Comparison of ENCODE assay signal across 8 cellular contexts in the genomic region with DNA sequence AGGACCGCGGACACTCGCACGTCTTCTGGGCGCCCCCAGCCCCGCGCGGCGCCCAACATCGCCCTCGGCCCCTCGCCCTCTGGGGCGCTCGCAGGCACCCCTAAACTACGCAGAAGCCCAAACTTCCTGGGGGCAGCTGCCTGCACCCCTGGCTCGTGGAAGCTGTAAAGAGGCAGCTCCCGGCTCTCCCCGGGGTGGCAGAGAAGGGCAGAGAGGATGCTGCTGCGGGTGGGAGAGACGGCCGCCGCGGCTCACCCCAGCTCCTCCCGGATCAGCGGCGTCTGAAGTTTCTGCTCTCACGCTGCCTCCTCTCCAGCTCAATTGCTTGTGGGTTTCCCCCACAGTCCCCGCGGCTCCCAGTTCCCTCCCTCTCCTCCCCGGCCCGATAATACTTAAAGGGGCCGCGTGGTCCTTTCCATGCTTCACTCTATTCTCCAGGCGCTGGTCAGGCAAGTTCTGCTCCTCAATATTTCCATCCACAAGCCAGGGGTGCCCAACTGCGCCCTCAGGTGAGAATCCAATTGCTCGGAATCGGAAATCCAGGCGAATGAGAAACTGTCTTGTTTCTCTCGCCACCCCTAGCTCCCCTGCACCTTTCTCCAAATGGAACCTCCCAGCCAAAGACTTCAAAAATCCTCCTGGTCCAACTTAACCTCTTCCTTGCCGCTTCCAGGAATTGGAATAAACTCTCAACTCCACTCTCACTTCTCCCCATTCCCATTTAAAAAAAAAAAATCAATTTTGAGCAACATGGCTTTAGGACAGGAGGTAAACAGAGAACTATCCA.
DNase-seq lines count a peak whose midpoint lies in the region; ATAC-seq, FAIRE-seq and TF ChIP-seq lines count a peak whose summit lies in the region.

No MANE protein-coding gene starts in this region.

- intact Hi-C loops in IMR-90 (cut with micrococcal nuclease), result loop anchor here (1.0 to 5.0 kb wide), 3 partner anchors 67 to 360 kb away; no protein-coding TSS in a partner anchor
- intact Hi-C loops in colonic mucosa (cut with DNase I), result no loop called here

- peak overlapping the region; percentile 98; the same call in 2 of the 3 replicates for H2BK15ac ChIP-seq in IMR-90 (ENCODE audit: low read depth, low read length)

- H2BK5ac ChIP-seq in IMR-90 (ENCODE audit: low read depth, low read length, poor library complexity, severe bottlenecking), result peak overlapping the region; percentile 99

- TF ChIP-seq RAD21 in IMR-90 (IDR thresholded peaks at IDR 0.05; ENCODE audit: low read length), result 0 out of 2 replicates have a peak, but pooled peaks have one; percentile 10

- POLR2A ChIA-PET in IMR-90 (lab: Charles Lee; ENCODE audit: unreplicated experiment), result no interaction called here

- H4K20me1 ChIP-seq in IMR-90 (ENCODE audit: insufficient read depth, low read length) (0 out of 2 replicates have a peak, but pooled peaks cover under 1% of the 10 kb centered on the region), keratinocyte (ENCODE audit: control insufficient read depth, extremely low read depth, insufficient read depth, low read length) (no peaks in the 10 kb centered on the region), smooth muscle cell (ENCODE audit: low read depth) (peaks cover 29% of the 10 kb centered on the region)

- H3K18ac ChIP-seq in IMR-90 (ENCODE audit: low read depth, low read length), result peak overlapping the region; percentile 99

- peak overlapping the region; percentile 75 for H3K4me2 ChIP-seq in IMR-90 (ENCODE audit: low read depth, low read length)
- peak overlapping the region; percentile 90 for H3K4me2 ChIP-seq in keratinocyte (ENCODE audit: control insufficient read depth, extremely low read depth, insufficient read depth, low read depth, low read length)
- peak overlapping the region; percentile 94 for H3K4me2 ChIP-seq in smooth muscle cell

- H3K4me3 ChIP-seq in IMR-90 (ENCODE audit: insufficient read depth, low read depth, low read length), result peak overlapping the region; percentile 65
- peak overlapping the region; percentile 72 for H3K4me3 ChIP-seq in colonic mucosa
- peak overlapping the region; percentile 62 to 95 (median 92) for H3K4me3 ChIP-seq in keratinocyte (ENCODE audit: control insufficient read depth in 2 of 3, extremely low read depth in 1 of 3, insufficient read depth in 2 of 3, low read depth in 1 of 3, low read length in 3 of 3)
- H3K4me3 ChIP-seq in smooth muscle cell, result peak overlapping the region; percentile 80

- H3K79me1 ChIP-seq in IMR-90 (ENCODE audit: low read depth in 1 of 2, low read length in 2 of 2), result peaks cover 4 to 28% of the 10 kb centered on the region in 2 experiments; a peak in 3 of 4 replicates

- H4K8ac ChIP-seq in IMR-90 (ENCODE audit: low read depth in 2 of 2, low read length in 2 of 2), result peak overlapping the region; percentile 27 to 98

- H3K27ac ChIP-seq in IMR-90 (ENCODE audit: insufficient read depth, low read length), result peak overlapping the region; percentile 97
- H3K27ac ChIP-seq in colonic mucosa, result peak overlapping the region; percentile 82
- peak overlapping the region; percentile 80 for H3K27ac ChIP-seq in keratinocyte (ENCODE audit: control insufficient read depth, insufficient read depth, low read length)
- peak overlapping the region; percentile 94 for H3K27ac ChIP-seq in smooth muscle cell (ENCODE audit: low read depth)

- H3K14ac ChIP-seq in IMR-90 (replicated peaks; ENCODE audit: low read depth, low read length), result peak overlapping the region; percentile 100

- dilution Hi-C loops in IMR-90 (cut with HindIII; ENCODE audit: low sequenced_read_pairs, unreplicated experiment), result no loop called here
- dilution Hi-C loops in keratinocyte (cut with MboI; ENCODE audit: extremely low pct_ligation_motif_present, low sequenced_read_pairs), result no loop called here

- H3K9ac ChIP-seq in IMR-90 (ENCODE audit: low read depth, low read length) (peak overlapping the region; percentile 99), colonic mucosa (ENCODE audit: low read depth in 2 of 2, low read length in 2 of 2) (peak overlapping the region; percentile 14 to 66), keratinocyte (ENCODE audit: control insufficient read depth, extremely low read depth, insufficient read depth, low read length) (peak overlapping the region; percentile 79), smooth muscle cell (ENCODE audit: low read depth) (peak overlapping the region; percentile 95)

- H3K9me3 ChIP-seq in IMR-90 (ENCODE audit: control insufficient read depth, insufficient read depth, low read length) (no peaks in the 10 kb centered on the region), colonic mucosa (no peaks in the 10 kb centered on the region), keratinocyte (ENCODE audit: control insufficient read depth, low read depth, low read length) (no peaks in the 10 kb centered on the region), smooth muscle cell (replicated peaks; ENCODE audit: low read depth) (no peaks in the 10 kb centered on the region)

- H2AFZ ChIP-seq in IMR-90 (replicated peaks; ENCODE audit: low read length, poor library complexity) (peak overlapping the region; percentile 99), keratinocyte (ENCODE audit: control insufficient read depth, low read length) (peak overlapping the region; percentile 90), smooth muscle cell (ENCODE audit: low read depth) (peak overlapping the region; percentile 87)

- no peak overlapping the region for H2AK5ac ChIP-seq in IMR-90 (ENCODE audit: low read depth, low read length)

- H3K36me3 ChIP-seq in IMR-90 (ENCODE audit: control insufficient read depth, insufficient read depth, low read length) (no peaks in the 10 kb centered on the region), colonic mucosa (no peaks in the 10 kb centered on the region), keratinocyte (ENCODE audit: control insufficient read depth in 2 of 2, extremely low read depth in 1 of 2, insufficient read depth in 2 of 2, low read length in 2 of 2) (no peaks in the 10 kb centered on the region), smooth muscle cell (ENCODE audit: low read depth) (no peaks in the 10 kb centered on the region)

- H3K4me1 ChIP-seq in IMR-90 (ENCODE audit: control insufficient read depth, insufficient read depth, low read length) (peaks cover 1% of the 10 kb centered on the region; the same call in 1 of the 2 replicates), colonic mucosa (no peaks in the 10 kb centered on the region), keratinocyte (ENCODE audit: control insufficient read depth, extremely low read depth, insufficient read depth, low read length) (peaks cover 15% of the 10 kb centered on the region), smooth muscle cell (ENCODE audit: low read depth) (peaks cover 27% of the 10 kb centered on the region)

- H2BK20ac ChIP-seq in IMR-90 (ENCODE audit: low read depth, low read length), result peak overlapping the region; percentile 100

- peak overlapping the region; percentile 100 for H3K4ac ChIP-seq in IMR-90 (ENCODE audit: low read depth, low read length)

- H2BK120ac ChIP-seq in IMR-90 (ENCODE audit: low read depth, low read length), result peak overlapping the region; percentile 100

- peak overlapping the region; percentile 99 for H3K56ac ChIP-seq in IMR-90 (ENCODE audit: extremely low read depth, insufficient read depth, low read length)

- peak overlapping the region; percentile 100 for H3K23ac ChIP-seq in IMR-90 (ENCODE audit: low read depth, low read length)

- FAIRE-seq in keratinocyte (lab: Jason Lieb, UNC), result peak; percentile 93

- H2AK9ac ChIP-seq in IMR-90 (replicated peaks; ENCODE audit: low read depth, low read length, poor library complexity), result peak overlapping the region; percentile 96

- BruUV-seq in IMR-90 (replicated peaks; lab: Mats Ljungman, UMichigan), result no TSS peak

- H4K91ac ChIP-seq in IMR-90 (ENCODE audit: insufficient read depth, low read depth, low read length), result peak overlapping the region; percentile 99

- H3K9me1 ChIP-seq in IMR-90 (ENCODE audit: insufficient read depth, low read length), result no peaks in the 10 kb centered on the region
- no peaks in the 10 kb centered on the region for H3K9me1 ChIP-seq in keratinocyte (ENCODE audit: control insufficient read depth, extremely low read depth, insufficient read depth, low read length)

- CTCF ChIA-PET in IMR-90 (lab: Yijun Ruan, JAX), result interaction anchor here (0.6 to 2.1 kb wide), 4 partner anchors 13 to 680 kb away, joined by 3 to 6 read pairs (median 3); no protein-coding TSS in a partner anchor

- H4K5ac ChIP-seq in IMR-90 (ENCODE audit: low read depth, low read length), result peak overlapping the region; percentile 83

- no peaks in the 10 kb centered on the region for H3F3A ChIP-seq in smooth muscle cell (ENCODE audit: low read depth)

- TF ChIP-seq CTCF in IMR-90 (conservative IDR thresholded peaks at IDR 0.05; ENCODE audit: low read depth, low read length) (no peak), colonic mucosa (IDR thresholded peaks at IDR 0.05) (no peak), keratinocyte (optimal IDR thresholded peaks at IDR 0.05 in 1 of 3, IDR thresholded peaks at IDR 0.05 in 1 of 3, conservative IDR thresholded peaks at IDR 0.05 in 1 of 3; ENCODE audit: extremely low read depth in 1 of 3, insufficient read depth in 2 of 3, low read length in 3 of 3) (peak in 1 of 3 experiments; percentile 23), smooth muscle cell (IDR thresholded peaks at IDR 0.05; ENCODE audit: borderline replicate concordance, insufficient read depth, poor library complexity, severe bottlenecking) (no peak)

- ATAC-seq in IMR-90 (ENCODE audit: low read depth), result peak; percentile 83

- H3K27me3 ChIP-seq in IMR-90 (ENCODE audit: control insufficient read depth, insufficient read depth, low read length) (no peaks in the 10 kb centered on the region), colonic mucosa (peaks cover 5% of the 10 kb centered on the region), keratinocyte (ENCODE audit: control insufficient read depth, extremely low read depth, insufficient read depth, low read length) (no peaks in the 10 kb centered on the region), smooth muscle cell (ENCODE audit: low read depth) (no peaks in the 10 kb centered on the region)

- peaks cover 33% of the 10 kb centered on the region for H3K79me2 ChIP-seq in keratinocyte (ENCODE audit: control insufficient read depth, insufficient read depth, low read length)
- H3K79me2 ChIP-seq in smooth muscle cell (ENCODE audit: low read depth), result peaks cover 34% of the 10 kb centered on the region

- peak; percentile 5 for DNase-seq in stimulated activated CD4-positive, alpha-beta T cell treated with anti-CD3 and anti-CD28 coated beads, Interleukin-15, amount 100 ng/mL, for 24 hours
- no peak for DNase-seq in stimulated activated CD4-positive, alpha-beta T cell treated with anti-CD3 and anti-CD28 coated beads, Interleukin-1b, Interleukin-23, amount 100 ng/mL, for 48 hours
- DNase-seq in IMR-90 (peak; percentile 93), RPMI8226 (peak; percentile 7), colonic mucosa (peak; percentile 70), keratinocyte (ENCODE audit: low read depth, low spot score) (no peak), smooth muscle cell (lab: John Stamatoyannopoulos, UW; ENCODE audit: unreplicated experiment) (peak; percentile 40)
- DNase-seq in activated effector memory CD4-positive, alpha-beta T cell treated with anti-CD3 and anti-CD28 coated beads, Interleukin-2, amount 50 U/mL, for 16 hours, result no peak

- in situ Hi-C loops in IMR-90 (cut with MboI; ENCODE audit: low sequenced_read_pairs), result no loop called here

- peak; percentile 94 for TF ChIP-seq POLR2A in IMR-90 (IDR thresholded peaks at IDR 0.05; ENCODE audit: low read depth, low read length)

- 1% methylated on average over 21 of the region's 40 CpGs; no CpG with 5 or more reads in 1 of the 2 experiments for WGBS in IMR-90 (ENCODE audit: extremely low coverage in 2 of 2, insufficient read length in 1 of 2), 2 experiments
- WGBS in smooth muscle cell (ENCODE audit: low lambda C conversion rate), result under 1% methylated on average over 35 of the region's 40 CpGs

Comparison
In these comparisons a context has a peak if more than half of its experiments do, and no peak if none do; other contexts are left out.
1. DNase-seq: peak in stimulated activated CD4-positive, alpha-beta T cell treated with anti-CD3 and anti-CD28 coated beads, Interleukin-15, amount 100 ng/mL, for 24 hours (single experiment), IMR-90 (single experiment), RPMI8226 (single experiment), colonic mucosa (single experiment) and smooth muscle cell (single experiment); none in stimulated activated CD4-positive, alpha-beta T cell treated with anti-CD3 and anti-CD28 coated beads, Interleukin-1b, Interleukin-23, amount 100 ng/mL, for 48 hours (single experiment), keratinocyte (single experiment) and activated effector memory CD4-positive, alpha-beta T cell treated with anti-CD3 and anti-CD28 coated beads, Interleukin-2, amount 50 U/mL, for 16 hours (single experiment).
2. H3K9ac ChIP-seq: peak in every context shown above with its lines; median percentile 99 in IMR-90; 95 in smooth muscle cell; 79 in keratinocyte; 40 in colonic mucosa.
3. Peak in every context shown above with its lines, with median percentiles within 50 percentile points of each other: H2AFZ ChIP-seq, H3K27ac ChIP-seq, H3K4me2 ChIP-seq and H3K4me3 ChIP-seq.